ENCODE assay signal across 2 cellular contexts in genomic region chr6:14776307-14776706, GRCh38.
TF ChIP-seq lines count a peak whose summit lies in the region.

No MANE protein-coding gene starts in this region.

TF ChIP-seq in GM12891, 5 proteins besides CTCF, POLR2A, EP300 and RAD21:
- no peak for TF ChIP-seq POU2F2 (IDR thresholded peaks at IDR 0.05; ENCODE audit: low read depth, low read length)
- no peak for TF ChIP-seq SPI1 (IDR thresholded peaks at IDR 0.05; ENCODE audit: low read depth, low read length)
- no peak for TF ChIP-seq PAX5 (IDR thresholded peaks at IDR 0.05; ENCODE audit: insufficient read depth, low read length, severe bottlenecking)
- no peak for TF ChIP-seq POLR2AphosphoS5 (IDR thresholded peaks at IDR 0.05; ENCODE audit: low read depth, low read length)
- TF ChIP-seq TAF1 (IDR thresholded peaks at IDR 0.05; ENCODE audit: low read depth, low read length) = no peak
TF ChIP-seq in GM12891: peak in this region for 0.

TF ChIP-seq in K562, 482 proteins besides CTCF, POLR2A, EP300 and RAD21:
- TF ChIP-seq ZNF280B (CRISPR knock-in tag; IDR thresholded peaks at IDR 0.05) (no peak), HDAC8 (tag; IDR thresholded peaks at IDR 0.05) (no peak), ZNF318 (IDR thresholded peaks at IDR 0.05; ENCODE audit: borderline replicate concordance in 1 of 2, low read depth in 1 of 2) (no peak), TRIM24 (IDR thresholded peaks at IDR 0.05) (no peak), SPI1 (IDR thresholded peaks at IDR 0.05; ENCODE audit: borderline replicate concordance, low read depth, low read length) (peak; percentile 53; the same call in 1 of the 2 replicates), CHD2 (IDR thresholded peaks at IDR 0.05; ENCODE audit: low read depth, low read length) (no peak), ZBTB40 (IDR thresholded peaks at IDR 0.05) (no peak), ZBTB40 (CRISPR knock-in tag; IDR thresholded peaks at IDR 0.05) (no peak), ARID1B (IDR thresholded peaks at IDR 0.05) (peak; percentile 17; the same call in 1 of the 2 replicates), CBFA2T3 (IDR thresholded peaks at IDR 0.05) (peak; percentile 41; the same call in 1 of the 2 replicates), DPF2 (IDR thresholded peaks at IDR 0.05) (0 out of 2 replicates have a peak, but pooled peaks have one; percentile 11), TCF3 (CRISPR knock-in tag; IDR thresholded peaks at IDR 0.05) (peak; percentile 27; the same call in 1 of the 2 replicates), TAF15 (IDR thresholded peaks at IDR 0.05; ENCODE audit: low read depth, low read length) (no peak), TEAD4 (IDR thresholded peaks at IDR 0.05; ENCODE audit: low read length) (no peak), TEAD4 (CRISPR knock-in tag; IDR thresholded peaks at IDR 0.05; ENCODE audit: borderline replicate concordance) (no peak), YY1 (IDR thresholded peaks at IDR 0.05; ENCODE audit: borderline replicate concordance in 1 of 3, control insufficient read depth in 1 of 3, extremely low read depth in 1 of 3, insufficient read depth in 3 of 3, insufficient read length in 1 of 3, insufficient replicate concordance in 2 of 3, low read depth in 1 of 3, low read length in 2 of 3) (no peak), NEUROD1 (IDR thresholded peaks at IDR 0.05; ENCODE audit: borderline replicate concordance, low read depth, low read length, partially characterized antibody) (peak; percentile 11), RCOR1 (IDR thresholded peaks at IDR 0.05; ENCODE audit: borderline replicate concordance in 1 of 2, low read depth in 2 of 2, low read length in 2 of 2) (0 out of 4 replicates have a peak, but pooled peaks of 1 of the 2 experiments have one; percentile 55), ZNF766 (CRISPR knock-in tag; conservative IDR thresholded peaks at IDR 0.05) (peak; percentile 71; the same call in 1 of the 2 replicates), JUND (IDR thresholded peaks at IDR 0.05; ENCODE audit: borderline replicate concordance, low read depth, low read length) (peak; percentile 69; the same call in 1 of the 2 replicates), JUND (tag; IDR thresholded peaks at IDR 0.05; ENCODE audit: borderline replicate concordance, low read depth, low read length) (peak; percentile 55; the same call in 1 of the 3 replicates), SMARCE1 (IDR thresholded peaks at IDR 0.05) (peak; percentile 39; the same call in 1 of the 2 replicates), ZFP30 (CRISPR knock-in tag; IDR thresholded peaks at IDR 0.05; ENCODE audit: borderline replicate concordance) (no peak), ZNF165 (CRISPR knock-in tag; IDR thresholded peaks at IDR 0.05; ENCODE audit: borderline replicate concordance) (no peak), CBX8 (IDR thresholded peaks at IDR 0.05; ENCODE audit: borderline replicate concordance, extremely low read depth, low read depth, low read length, poor library complexity, severe bottlenecking) (no peak), KDM1A (IDR thresholded peaks at IDR 0.05) (peak in 1 of 2 experiments; percentile 31; a peak in 1 of 4 replicates), ARID3A (IDR thresholded peaks at IDR 0.05; ENCODE audit: borderline replicate concordance, low read depth, low read length) (0 out of 2 replicates have a peak, but pooled peaks have one; percentile 12)
